2 cellular contexts compared by ENCODE assay signal in the genomic region with DNA sequence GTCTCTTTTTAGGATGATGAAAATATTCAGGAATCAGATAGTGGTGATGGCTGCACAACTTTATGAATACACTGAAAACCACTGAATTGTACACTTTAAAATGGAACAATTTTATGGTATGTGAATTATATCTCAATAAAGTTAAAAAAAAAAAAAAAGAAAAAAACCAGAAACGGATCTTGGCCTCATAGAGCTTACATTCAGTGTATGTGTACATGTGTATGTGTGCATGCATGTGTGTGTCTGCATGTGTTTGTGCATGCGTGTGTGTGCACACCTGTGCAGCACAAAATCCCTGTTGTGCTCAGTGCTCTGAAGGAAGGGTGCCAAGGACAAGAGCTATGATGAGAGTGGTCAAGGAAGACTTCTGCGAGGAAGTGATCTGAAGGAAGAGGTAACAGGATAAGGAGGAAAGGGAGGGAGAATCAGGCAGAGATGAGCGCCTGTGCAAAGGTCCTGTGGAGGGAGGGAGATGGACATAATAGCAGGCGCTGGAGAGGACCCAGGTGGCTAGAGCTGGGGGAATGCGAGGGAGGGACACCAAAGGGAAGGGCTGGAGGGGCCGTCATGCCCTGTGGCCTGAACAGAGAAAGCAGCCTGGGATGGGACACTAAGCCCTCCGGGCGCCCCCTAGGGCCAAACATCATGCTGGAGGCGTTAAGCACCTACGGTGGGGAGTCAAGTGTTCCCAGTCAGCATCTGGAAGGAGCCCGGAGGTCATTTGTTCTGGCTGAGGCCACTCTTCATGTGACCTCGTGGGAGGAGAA.
A peak's percentile ranks its signal among the peaks of the same experiment; 100 is the strongest.
TF ChIP-seq lines count a peak whose summit lies in the region.

No MANE protein-coding gene starts in this region.

TF ChIP-seq in HepG2, 621 proteins besides CTCF, POLR2A, EP300 and RAD21 (continues in another document):
- TF ChIP-seq, protein P1, sequence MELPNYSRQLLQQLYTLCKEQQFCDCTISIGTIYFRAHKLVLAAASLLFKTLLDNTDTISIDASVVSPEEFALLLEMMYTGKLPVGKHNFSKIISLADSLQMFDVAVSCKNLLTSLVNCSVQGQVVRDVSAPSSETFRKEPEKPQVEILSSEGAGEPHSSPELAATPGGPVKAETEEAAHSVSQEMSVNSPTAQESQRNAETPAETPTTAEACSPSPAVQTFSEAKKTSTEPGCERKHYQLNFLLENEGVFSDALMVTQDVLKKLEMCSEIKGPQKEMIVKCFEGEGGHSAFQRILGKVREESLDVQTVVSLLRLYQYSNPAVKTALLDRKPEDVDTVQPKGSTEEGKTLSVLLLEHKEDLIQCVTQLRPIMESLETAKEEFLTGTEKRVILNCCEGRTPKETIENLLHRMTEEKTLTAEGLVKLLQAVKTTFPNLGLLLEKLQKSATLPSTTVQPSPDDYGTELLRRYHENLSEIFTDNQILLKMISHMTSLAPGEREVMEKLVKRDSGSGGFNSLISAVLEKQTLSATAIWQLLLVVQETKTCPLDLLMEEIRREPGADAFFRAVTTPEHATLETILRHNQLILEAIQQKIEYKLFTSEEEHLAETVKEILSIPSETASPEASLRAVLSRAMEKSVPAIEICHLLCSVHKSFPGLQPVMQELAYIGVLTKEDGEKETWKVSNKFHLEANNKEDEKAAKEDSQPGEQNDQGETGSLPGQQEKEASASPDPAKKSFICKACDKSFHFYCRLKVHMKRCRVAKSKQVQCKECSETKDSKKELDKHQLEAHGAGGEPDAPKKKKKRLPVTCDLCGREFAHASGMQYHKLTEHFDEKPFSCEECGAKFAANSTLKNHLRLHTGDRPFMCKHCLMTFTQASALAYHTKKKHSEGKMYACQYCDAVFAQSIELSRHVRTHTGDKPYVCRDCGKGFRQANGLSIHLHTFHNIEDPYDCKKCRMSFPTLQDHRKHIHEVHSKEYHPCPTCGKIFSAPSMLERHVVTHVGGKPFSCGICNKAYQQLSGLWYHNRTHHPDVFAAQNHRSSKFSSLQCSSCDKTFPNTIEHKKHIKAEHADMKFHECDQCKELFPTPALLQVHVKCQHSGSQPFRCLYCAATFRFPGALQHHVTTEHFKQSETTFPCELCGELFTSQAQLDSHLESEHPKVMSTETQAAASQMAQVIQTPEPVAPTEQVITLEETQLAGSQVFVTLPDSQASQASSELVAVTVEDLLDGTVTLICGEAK (IDR thresholded peaks at IDR 0.05): 0 out of 2 replicates have a peak, but pooled peaks have one; percentile 31
- TF ChIP-seq, protein P1 (CRISPR knock-in tag; IDR thresholded peaks at IDR 0.05): no peak
- no peak for TF ChIP-seq ZNF619 (CRISPR knock-in tag; IDR thresholded peaks at IDR 0.05)
- TF ChIP-seq, protein P2, sequence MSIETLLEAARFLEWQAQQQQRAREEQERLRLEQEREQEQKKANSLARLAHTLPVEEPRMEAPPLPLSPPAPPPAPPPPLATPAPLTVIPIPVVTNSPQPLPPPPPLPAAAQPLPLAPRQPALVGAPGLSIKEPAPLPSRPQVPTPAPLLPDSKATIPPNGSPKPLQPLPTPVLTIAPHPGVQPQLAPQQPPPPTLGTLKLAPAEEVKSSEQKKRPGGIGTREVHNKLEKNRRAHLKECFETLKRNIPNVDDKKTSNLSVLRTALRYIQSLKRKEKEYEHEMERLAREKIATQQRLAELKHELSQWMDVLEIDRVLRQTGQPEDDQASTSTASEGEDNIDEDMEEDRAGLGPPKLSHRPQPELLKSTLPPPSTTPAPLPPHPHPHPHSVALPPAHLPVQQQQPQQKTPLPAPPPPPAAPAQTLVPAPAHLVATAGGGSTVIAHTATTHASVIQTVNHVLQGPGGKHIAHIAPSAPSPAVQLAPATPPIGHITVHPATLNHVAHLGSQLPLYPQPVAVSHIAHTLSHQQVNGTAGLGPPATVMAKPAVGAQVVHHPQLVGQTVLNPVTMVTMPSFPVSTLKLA (IDR thresholded peaks at IDR 0.05): peak; percentile 57
- no peak for TF ChIP-seq PHF5A (CRISPR knock-in tag; IDR thresholded peaks at IDR 0.05; ENCODE audit: low read depth, unreplicated experiment)
- TF ChIP-seq DPF2 (CRISPR knock-in tag; IDR thresholded peaks at IDR 0.05; ENCODE audit: borderline replicate concordance, low read depth): no peak
- no peak for TF ChIP-seq SIN3B (IDR thresholded peaks at IDR 0.05; ENCODE audit: low read length)
- TF ChIP-seq MTA1 (CRISPR knock-in tag; IDR thresholded peaks at IDR 0.05; ENCODE audit: borderline replicate concordance): no peak
- TF ChIP-seq ZNF180 (CRISPR knock-in tag; IDR thresholded peaks at IDR 0.05; ENCODE audit: borderline replicate concordance, low read depth): no peak
- no peak for TF ChIP-seq MYC (CRISPR knock-in tag; IDR thresholded peaks at IDR 0.05; ENCODE audit: borderline replicate concordance)
- TF ChIP-seq ZMAT3 (CRISPR knock-in tag; conservative IDR thresholded peaks at IDR 0.05): no peak
- no peak for TF ChIP-seq ZNF484 (CRISPR knock-in tag; IDR thresholded peaks at IDR 0.05; ENCODE audit: borderline replicate concordance, low read depth)
- TF ChIP-seq ZNF850 (CRISPR knock-in tag; conservative IDR thresholded peaks at IDR 0.05): no peak
- TF ChIP-seq SCMH1 (CRISPR knock-in tag; IDR thresholded peaks at IDR 0.05; ENCODE audit: borderline replicate concordance): no peak
- peak; percentile 37 for TF ChIP-seq STAG1 (CRISPR knock-in tag; IDR thresholded peaks at IDR 0.05)
- no peak for TF ChIP-seq NFE2L2 (IDR thresholded peaks at IDR 0.05; ENCODE audit: low read length)
- TF ChIP-seq JDP2 (CRISPR knock-in tag; IDR thresholded peaks at IDR 0.05; ENCODE audit: borderline replicate concordance): no peak
- TF ChIP-seq XRCC5 (optimal IDR thresholded peaks at IDR 0.05; ENCODE audit: low read length): peak; percentile 23

TF ChIP-seq in WTC11, 78 proteins besides CTCF, POLR2A, EP300 and RAD21:
- TF ChIP-seq SOX15 (CRISPR knock-in tag; IDR thresholded peaks at IDR 0.05) (no peak), ETV6 (CRISPR knock-in tag; IDR thresholded peaks at IDR 0.05) (no peak), EMX1 (CRISPR knock-in tag; IDR thresholded peaks at IDR 0.05) (no peak), ZNF671 (CRISPR knock-in tag; IDR thresholded peaks at IDR 0.05) (no peak), TCF7 (CRISPR knock-in tag; IDR thresholded peaks at IDR 0.05; ENCODE audit: low read depth) (no peak), NFE2L1 (CRISPR knock-in tag; IDR thresholded peaks at IDR 0.05) (no peak), GTF2I (CRISPR knock-in tag; conservative IDR thresholded peaks at IDR 0.05) (peak; percentile 64), NFATC4 (CRISPR knock-in tag; IDR thresholded peaks at IDR 0.05) (no peak), NFYB (CRISPR knock-in tag; conservative IDR thresholded peaks at IDR 0.05; ENCODE audit: low read depth) (no peak), TEAD4 (CRISPR knock-in tag; IDR thresholded peaks at IDR 0.05) (no peak), JUN (CRISPR knock-in tag; IDR thresholded peaks at IDR 0.05) (no peak), ZBTB21 (CRISPR knock-in tag; IDR thresholded peaks at IDR 0.05; ENCODE audit: borderline replicate concordance) (no peak), ZNF396 (CRISPR knock-in tag; IDR thresholded peaks at IDR 0.05; ENCODE audit: borderline replicate concordance) (no peak)
- TF ChIP-seq, protein P3, sequence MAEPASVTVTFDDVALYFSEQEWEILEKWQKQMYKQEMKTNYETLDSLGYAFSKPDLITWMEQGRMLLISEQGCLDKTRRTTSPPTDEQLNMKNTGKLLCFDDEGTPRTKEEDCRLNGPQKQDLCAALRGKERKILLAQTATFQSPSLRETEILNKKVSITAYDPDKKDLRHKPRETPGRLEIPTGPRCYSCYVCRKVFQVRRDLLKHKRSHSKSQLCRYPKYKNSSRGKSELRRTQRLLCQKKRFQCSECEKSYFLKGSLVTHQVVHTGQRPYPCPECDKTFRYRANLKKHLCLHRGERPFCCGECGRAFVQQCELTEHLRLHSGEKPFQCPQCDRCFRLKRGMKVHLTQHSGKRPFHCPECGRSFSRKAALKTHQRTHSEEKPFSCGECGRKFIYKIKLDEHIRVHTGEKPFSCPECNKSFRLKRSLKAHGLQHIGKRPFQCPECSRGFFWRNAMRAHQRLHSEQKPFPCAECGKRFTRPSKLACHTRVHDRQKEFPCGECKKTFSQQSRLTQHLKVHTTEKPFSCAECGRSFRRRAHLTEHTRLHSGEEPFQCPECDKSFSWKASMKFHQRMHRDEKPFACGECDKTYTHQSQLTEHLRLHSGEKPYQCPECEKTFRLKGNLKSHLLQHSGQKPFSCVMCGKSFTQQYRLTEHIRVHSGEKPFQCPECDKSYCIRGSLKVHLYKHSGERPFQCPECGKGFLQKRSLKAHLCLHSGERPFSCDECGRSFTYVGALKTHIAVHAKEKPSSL (CRISPR knock-in tag; conservative IDR thresholded peaks at IDR 0.05): no peak
- TF ChIP-seq, protein P4, sequence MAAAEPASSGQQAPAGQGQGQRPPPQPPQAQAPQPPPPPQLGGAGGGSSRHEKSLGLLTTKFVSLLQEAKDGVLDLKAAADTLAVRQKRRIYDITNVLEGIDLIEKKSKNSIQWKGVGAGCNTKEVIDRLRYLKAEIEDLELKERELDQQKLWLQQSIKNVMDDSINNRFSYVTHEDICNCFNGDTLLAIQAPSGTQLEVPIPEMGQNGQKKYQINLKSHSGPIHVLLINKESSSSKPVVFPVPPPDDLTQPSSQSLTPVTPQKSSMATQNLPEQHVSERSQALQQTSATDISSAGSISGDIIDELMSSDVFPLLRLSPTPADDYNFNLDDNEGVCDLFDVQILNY (CRISPR knock-in tag; IDR thresholded peaks at IDR 0.05): no peak
- TF ChIP-seq, protein P5, sequence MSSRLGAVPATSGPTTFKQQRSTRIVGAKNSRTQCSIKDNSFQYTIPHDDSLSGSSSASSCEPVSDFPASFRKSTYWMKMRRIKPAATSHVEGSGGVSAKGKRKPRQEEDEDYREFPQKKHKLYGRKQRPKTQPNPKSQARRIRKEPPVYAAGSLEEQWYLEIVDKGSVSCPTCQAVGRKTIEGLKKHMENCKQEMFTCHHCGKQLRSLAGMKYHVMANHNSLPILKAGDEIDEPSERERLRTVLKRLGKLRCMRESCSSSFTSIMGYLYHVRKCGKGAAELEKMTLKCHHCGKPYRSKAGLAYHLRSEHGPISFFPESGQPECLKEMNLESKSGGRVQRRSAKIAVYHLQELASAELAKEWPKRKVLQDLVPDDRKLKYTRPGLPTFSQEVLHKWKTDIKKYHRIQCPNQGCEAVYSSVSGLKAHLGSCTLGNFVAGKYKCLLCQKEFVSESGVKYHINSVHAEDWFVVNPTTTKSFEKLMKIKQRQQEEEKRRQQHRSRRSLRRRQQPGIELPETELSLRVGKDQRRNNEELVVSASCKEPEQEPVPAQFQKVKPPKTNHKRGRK (CRISPR knock-in tag; IDR thresholded peaks at IDR 0.05; ENCODE audit: borderline replicate concordance): no peak
- TF ChIP-seq, protein P6, sequence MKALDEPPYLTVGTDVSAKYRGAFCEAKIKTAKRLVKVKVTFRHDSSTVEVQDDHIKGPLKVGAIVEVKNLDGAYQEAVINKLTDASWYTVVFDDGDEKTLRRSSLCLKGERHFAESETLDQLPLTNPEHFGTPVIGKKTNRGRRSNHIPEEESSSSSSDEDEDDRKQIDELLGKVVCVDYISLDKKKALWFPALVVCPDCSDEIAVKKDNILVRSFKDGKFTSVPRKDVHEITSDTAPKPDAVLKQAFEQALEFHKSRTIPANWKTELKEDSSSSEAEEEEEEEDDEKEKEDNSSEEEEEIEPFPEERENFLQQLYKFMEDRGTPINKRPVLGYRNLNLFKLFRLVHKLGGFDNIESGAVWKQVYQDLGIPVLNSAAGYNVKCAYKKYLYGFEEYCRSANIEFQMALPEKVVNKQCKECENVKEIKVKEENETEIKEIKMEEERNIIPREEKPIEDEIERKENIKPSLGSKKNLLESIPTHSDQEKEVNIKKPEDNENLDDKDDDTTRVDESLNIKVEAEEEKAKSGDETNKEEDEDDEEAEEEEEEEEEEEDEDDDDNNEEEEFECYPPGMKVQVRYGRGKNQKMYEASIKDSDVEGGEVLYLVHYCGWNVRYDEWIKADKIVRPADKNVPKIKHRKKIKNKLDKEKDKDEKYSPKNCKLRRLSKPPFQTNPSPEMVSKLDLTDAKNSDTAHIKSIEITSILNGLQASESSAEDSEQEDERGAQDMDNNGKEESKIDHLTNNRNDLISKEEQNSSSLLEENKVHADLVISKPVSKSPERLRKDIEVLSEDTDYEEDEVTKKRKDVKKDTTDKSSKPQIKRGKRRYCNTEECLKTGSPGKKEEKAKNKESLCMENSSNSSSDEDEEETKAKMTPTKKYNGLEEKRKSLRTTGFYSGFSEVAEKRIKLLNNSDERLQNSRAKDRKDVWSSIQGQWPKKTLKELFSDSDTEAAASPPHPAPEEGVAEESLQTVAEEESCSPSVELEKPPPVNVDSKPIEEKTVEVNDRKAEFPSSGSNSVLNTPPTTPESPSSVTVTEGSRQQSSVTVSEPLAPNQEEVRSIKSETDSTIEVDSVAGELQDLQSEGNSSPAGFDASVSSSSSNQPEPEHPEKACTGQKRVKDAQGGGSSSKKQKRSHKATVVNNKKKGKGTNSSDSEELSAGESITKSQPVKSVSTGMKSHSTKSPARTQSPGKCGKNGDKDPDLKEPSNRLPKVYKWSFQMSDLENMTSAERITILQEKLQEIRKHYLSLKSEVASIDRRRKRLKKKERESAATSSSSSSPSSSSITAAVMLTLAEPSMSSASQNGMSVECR (CRISPR knock-in tag; IDR thresholded peaks at IDR 0.05; ENCODE audit: borderline replicate concordance): no peak
- TF ChIP-seq, protein P7, sequence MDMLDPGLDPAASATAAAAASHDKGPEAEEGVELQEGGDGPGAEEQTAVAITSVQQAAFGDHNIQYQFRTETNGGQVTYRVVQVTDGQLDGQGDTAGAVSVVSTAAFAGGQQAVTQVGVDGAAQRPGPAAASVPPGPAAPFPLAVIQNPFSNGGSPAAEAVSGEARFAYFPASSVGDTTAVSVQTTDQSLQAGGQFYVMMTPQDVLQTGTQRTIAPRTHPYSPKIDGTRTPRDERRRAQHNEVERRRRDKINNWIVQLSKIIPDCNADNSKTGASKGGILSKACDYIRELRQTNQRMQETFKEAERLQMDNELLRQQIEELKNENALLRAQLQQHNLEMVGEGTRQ (CRISPR knock-in tag; IDR thresholded peaks at IDR 0.05): 0 out of 2 replicates have a peak, but pooled peaks have one; percentile 18
TF ChIP-seq in WTC11: peak in this region for 2.
